8 cellular contexts compared by ENCODE assay signal in the genomic region with DNA sequence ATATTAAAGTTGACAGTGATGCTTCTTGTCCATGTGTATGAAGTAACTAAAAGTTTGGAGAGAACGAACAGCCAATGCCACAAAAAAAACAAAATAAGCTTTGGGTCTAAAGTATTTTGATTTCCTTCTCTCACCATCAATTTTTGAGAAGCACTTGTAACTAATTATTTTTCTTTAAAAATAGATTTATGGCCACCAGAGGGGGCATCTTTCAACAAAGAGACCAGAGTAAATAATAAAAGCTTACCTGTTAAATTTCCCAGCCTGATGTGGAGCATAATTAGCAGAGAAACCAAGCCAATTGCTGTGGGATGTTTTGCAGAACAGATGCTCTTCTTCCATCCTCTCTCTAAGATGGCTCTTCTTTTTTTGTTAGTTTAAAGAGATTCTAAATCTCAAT.
A peak's percentile ranks its signal among the peaks of the same experiment; 100 is the strongest.
DNase-seq lines count a peak whose midpoint lies in the region; ATAC-seq and TF ChIP-seq lines count a peak whose summit lies in the region.
"Had no signal": no experiment of that assay in that cellular context is flagged by ENCODE, and none has a peak within 500 bp of the region (broad histone marks: within the 10 kb centered on the region; RNA-seq: fewer than 3 reads in every experiment).

No MANE protein-coding gene starts in this region.

- no peaks in the 10 kb centered on the region for H3K27me3 Mint-ChIP-seq in nephron (ENCODE audit: low read depth)
- H3K27me3 Mint-ChIP-seq: stimulated activated memory B cell treated with anti-CD40 and anti-IgM and Interleukin-4, amounts not matched to agents 10 μg/mL and 1 μg/mL and 100 μg/mL, for 72 hours had no signal

- no peaks in the 10 kb centered on the region for H3K36me3 Mint-ChIP-seq in nephron (ENCODE audit: low read depth)
- H3K36me3 Mint-ChIP-seq: stimulated activated memory B cell treated with anti-CD40 and anti-IgM and Interleukin-4, amounts not matched to agents 10 μg/mL and 1 μg/mL and 100 μg/mL, for 72 hours had no signal

- no peaks in the 10 kb centered on the region for H3K4me1 ChIP-seq in Loucy (ENCODE audit: insufficient read depth, low read length, poor library complexity, severe bottlenecking)

- H3K4me3 ChIP-seq in GM06990 (replicated peaks; ENCODE audit: low read depth, low read length) (no peak overlapping the region), Loucy (ENCODE audit: low read length, poor library complexity, severe bottlenecking) (no peak overlapping the region)

- H3K9me2 ChIP-seq in Loucy (replicated peaks; ENCODE audit: low read depth, low read length) = no peaks in the 10 kb centered on the region; the same call in 1 of the 2 replicates

- no peak overlapping the region for H3K4me3 Mint-ChIP-seq in nephron
- H3K4me3 Mint-ChIP-seq: stimulated activated memory B cell treated with anti-CD40 and anti-IgM and Interleukin-4, amounts not matched to agents 10 μg/mL and 1 μg/mL and 100 μg/mL, for 72 hours had no signal

- H3K4me2 ChIP-seq in Loucy (ENCODE audit: low read depth, low read length, poor library complexity, severe bottlenecking) = no peak overlapping the region

- H3K9me3 Mint-ChIP-seq in nephron = no peaks in the 10 kb centered on the region
- H3K9me3 Mint-ChIP-seq: stimulated activated memory B cell treated with anti-CD40 and anti-IgM and Interleukin-4, amounts not matched to agents 10 μg/mL and 1 μg/mL and 100 μg/mL, for 72 hours had no signal

- no peaks in the 10 kb centered on the region for H3K4me1 Mint-ChIP-seq in nephron
- H3K4me1 Mint-ChIP-seq: stimulated activated memory B cell treated with anti-CD40 and anti-IgM and Interleukin-4, amounts not matched to agents 10 μg/mL and 1 μg/mL and 100 μg/mL, for 72 hours had no signal

- no peaks in the 10 kb centered on the region for H3F3A ChIP-seq in Loucy (ENCODE audit: low read depth)

- H3K36me3 ChIP-seq in GM06990 (ENCODE audit: control insufficient read depth, insufficient read depth, low read length) = no peaks in the 10 kb centered on the region
- H3K36me3 ChIP-seq in Loucy (ENCODE audit: insufficient read depth, low read length) = no peaks in the 10 kb centered on the region

- H3K79me2 ChIP-seq in Loucy (ENCODE audit: insufficient read depth, low read length) = no peaks in the 10 kb centered on the region

- H3K9ac ChIP-seq in Loucy (ENCODE audit: low read depth, low read length, poor library complexity, severe bottlenecking) = no peak overlapping the region

- H3K27ac ChIP-seq in VCaP = no peak overlapping the region

- H2AFZ ChIP-seq in Loucy (ENCODE audit: low read length) = no peak overlapping the region

- no peak for ATAC-seq in HG03520 (IDR thresholded peaks at IDR 0.05; ENCODE audit: unreplicated experiment)
- ATAC-seq: stimulated activated memory B cell treated with anti-CD40 and anti-IgM and Interleukin-4, amounts not matched to agents 10 μg/mL and 1 μg/mL and 100 μg/mL, for 72 hours had no signal

- H4K20me1 ChIP-seq in Loucy (ENCODE audit: insufficient read depth, low read length, poor library complexity, severe bottlenecking) = no peaks in the 10 kb centered on the region

- TF ChIP-seq CTCF in GM06990 (IDR thresholded peaks at IDR 0.05; ENCODE audit: insufficient read depth, low read length, poor library complexity, severe bottlenecking) (peak; percentile 27), Loucy (conservative IDR thresholded peaks at IDR 0.05; ENCODE audit: low read length) (peak; percentile 50), VCaP (conservative IDR thresholded peaks at IDR 0.05) (peak; percentile 36), nephron (IDR thresholded peaks at IDR 0.05; ENCODE audit: unreplicated experiment in 3 of 3) (peak; percentile 12 to 34 (median 22))

- H3K27me3 ChIP-seq in GM06990 (replicated peaks; ENCODE audit: control insufficient read depth, insufficient read depth, low read length) (no peaks in the 10 kb centered on the region), Loucy (ENCODE audit: insufficient read depth, low read length, poor library complexity, severe bottlenecking) (no peaks in the 10 kb centered on the region)

- DNase-seq in GM06990 (ENCODE audit: extremely low read depth, insufficient read length) = no peak
- DNase-seq in activated CD4-positive, alpha-beta T cell treated with anti-CD3 and anti-CD28 coated beads, Interleukin-2, amount 50 U/mL, for 1 hour = no peak
- no peak for DNase-seq in stimulated activated CD4-positive, alpha-beta T cell treated with anti-CD3 and anti-CD28 coated beads, Interleukin-15, amount 100 ng/mL, for 24 hours

- no peaks in the 10 kb centered on the region for H3K9me3 ChIP-seq in Loucy (ENCODE audit: insufficient read depth, low read depth, low read length)

- H3K27ac Mint-ChIP-seq in nephron = no peak overlapping the region
- H3K27ac Mint-ChIP-seq: stimulated activated memory B cell treated with anti-CD40 and anti-IgM and Interleukin-4, amounts not matched to agents 10 μg/mL and 1 μg/mL and 100 μg/mL, for 72 hours had no signal
